In genomic region chr6:49038294-49038693, GRCh38 we compare ENCODE assay signal across 30 cellular contexts.
"Had no signal": no experiment of that assay in that cellular context is flagged by ENCODE, and none has a peak within 500 bp of the region (broad histone marks: within the 10 kb centered on the region; RNA-seq: fewer than 3 reads in every experiment).

No MANE protein-coding gene starts in this region.

- ATAC-seq: activated CD8-positive, alpha-beta memory T cell treated with anti-CD3 and anti-CD28 coated beads, Interleukin-2, amount 10 ng/mL, durations not matched to agents 7 days and 5 days; Panc1 had no signal

- H3K27me3 ChIP-seq: SJCRH30 had no signal

- H3K4me1 ChIP-seq: SJCRH30 had no signal

- H3K36me3 ChIP-seq: SJCRH30, WERI-Rb-1 had no signal

- DNase-seq: activated CD4-positive, alpha-beta memory T cell treated with anti-CD3 and anti-CD28 coated beads, Interleukin-2, amount 10 ng/mL, durations not matched to agents 7 days and 5 days; activated CD4-positive, alpha-beta T cell treated with anti-CD3 and anti-CD28 coated beads for 1 hour; activated CD4-positive, alpha-beta T cell treated with anti-CD3 and anti-CD28 coated beads for 48 hours; activated CD4-positive, CD25-positive, alpha-beta regulatory T cell; activated CD8-positive, alpha-beta memory T cell treated with anti-CD3 and anti-CD28 coated beads for 24 hours; activated CD8-positive, alpha-beta memory T cell treated with anti-CD3 and anti-CD28 coated beads, Interleukin-2, amount 10 ng/mL, durations not matched to agents 7 days and 5 days; activated CD8-positive, alpha-beta memory T cell treated with anti-CD3 and anti-CD28 coated beads, Interleukin-2, amount 50 U/mL, for 48 hours; activated effector memory CD4-positive, alpha-beta T cell treated with Interleukin-2 at 50 U/mL for 16 hours; activated naive CD4-positive, alpha-beta T cell; activated naive CD4-positive, alpha-beta T cell treated with anti-CD3 and anti-CD28 coated beads, Interleukin-2, amount 50 U/mL, for 16 hours; activated naive CD8-positive, alpha-beta T cell treated with anti-CD3 and anti-CD28 coated beads for 36 hours; activated T-cell treated with anti-CD3 and anti-CD28 coated beads, Interleukin-2, amount 50 U/mL, for 48 hours; central memory CD4-positive, alpha-beta T cell; MM.1S; MV-4-11; NCI-H1092; NCI-H1436 treated with DMSO at 0.1 percent for 48 hours; NCI-H187 treated with DMSO at 0.1 percent for 48 hours; NCI-H2081; NCI-H2171 treated with DMSO at 0.1 percent for 48 hours; NCI-H2227 treated with DMSO at 0.1 percent for 48 hours; NCI-H446; NCI-H510A treated with DMSO at 0.1 percent for 48 hours; SHP77; SJCRH30; T1000; WERI-Rb-1 had no signal

- H3K9ac ChIP-seq: KMS-11 had no signal

- H3K9me3 ChIP-seq: SJCRH30 had no signal

- H3K27ac ChIP-seq: KMS-11, SJCRH30, SK-N-MC, WERI-Rb-1 had no signal

- H3K4me3 ChIP-seq: SJCRH30, SK-N-MC had no signal

- H3K4me2 ChIP-seq: KMS-11 had no signal
